In genomic region chr11:93000511-93001476, GRCh38 we compare ENCODE assay signal across 1 cellular context.
TF ChIP-seq lines count a peak whose summit lies in the region.

No MANE protein-coding gene starts in this region.

TF ChIP-seq in SK-N-SH, 30 proteins besides CTCF, POLR2A, EP300 and RAD21 (continued from another document):
- TF ChIP-seq ZBTB33 (IDR thresholded peaks at IDR 0.05; ENCODE audit: borderline replicate concordance, low read depth): no peak
- peak; percentile 78 for TF ChIP-seq TCF12 (IDR thresholded peaks at IDR 0.05)
- peak; percentile 31; the same call in 1 of the 2 replicates for TF ChIP-seq TEAD4 (IDR thresholded peaks at IDR 0.05; ENCODE audit: borderline replicate concordance, insufficient read depth)
